16 cellular contexts compared by ENCODE assay signal in genomic region chr9:136537411-136537810, GRCh38. TPM values are rescaled to one million over a fixed set of nuclear protein-coding genes. Genes with fewer than 3 reads are reported as not detected.
A peak's percentile ranks its signal among the peaks of the same experiment; 100 is the strongest.
DNase-seq lines count a peak whose midpoint lies in the region; ATAC-seq, FAIRE-seq and TF ChIP-seq lines count a peak whose summit lies in the region.
"Had no signal": no experiment of that assay in that cellular context is flagged by ENCODE, and none has a peak within 500 bp of the region (broad histone marks: within the 10 kb centered on the region; RNA-seq: fewer than 3 reads in every experiment).

No MANE protein-coding gene starts in this region.

- TF ChIP-seq CTCF in RWPE1 (conservative IDR thresholded peaks at IDR 0.05; ENCODE audit: low read depth) (no peak), transverse colon (IDR thresholded peaks at IDR 0.05) (no peak), kidney (IDR thresholded peaks at IDR 0.05; ENCODE audit: borderline replicate concordance, extremely low read depth, insufficient read depth) (no peak)

- H3K9me3 ChIP-seq in transverse colon (no peaks in the 10 kb centered on the region), kidney (ENCODE audit: control insufficient read depth in 1 of 2, low read length in 2 of 2) (no peaks in the 10 kb centered on the region)
- H3K9me3 ChIP-seq: adrenal gland had no signal

- CTCF ChIA-PET in activated naive CD4-positive, alpha-beta T cell treated with anti-CD3 and anti-CD28 coated beads for 36 hours (lab: Charles Lee) = no interaction called here
- CTCF ChIA-PET in RWPE1 (lab: Yijun Ruan, JAX) = interaction anchor here (1.5 to 1.6 kb wide), 2 partner anchors 52 to 88 kb away, joined by 5 to 8 read pairs; no protein-coding TSS in a partner anchor

- 87 to 88% methylated on average over 3 to 7 of the region's 7 CpGs for WGBS in transverse colon (ENCODE audit: low coverage in 1 of 2), 2 donors

- no peak for FAIRE-seq in kidney (lab: Jason Lieb, UNC)

- no peak for ATAC-seq in GM21737 (IDR thresholded peaks at IDR 0.05; ENCODE audit: unreplicated experiment)

- no peaks in the 10 kb centered on the region for H3K27me3 ChIP-seq in transverse colon
- H3K27me3 ChIP-seq: adrenal gland, cardiac muscle cell had no signal

- no peak for TF ChIP-seq POLR2A in transverse colon (IDR thresholded peaks at IDR 0.05)

- H3K4me3 ChIP-seq in transverse colon = no peak overlapping the region
- no peak overlapping the region for H3K4me3 ChIP-seq in kidney (ENCODE audit: low read length in 2 of 2)
- H3K4me3 ChIP-seq: adrenal gland, cardiac muscle cell, lung had no signal

- peaks cover 73 to 93% (median 77%) of the 10 kb centered on the region in 4 donors for H3K4me1 ChIP-seq in transverse colon
- peaks cover 7 to 50% of the 10 kb centered on the region in 2 donors for H3K4me1 ChIP-seq in kidney (ENCODE audit: control insufficient read depth in 1 of 2, insufficient read depth in 1 of 2, low read depth in 1 of 2, low read length in 2 of 2)

- TF ChIP-seq EP300 in transverse colon (IDR thresholded peaks at IDR 0.05; ENCODE audit: low read depth) = no peak

- H3K27ac ChIP-seq in RWPE1 = peak overlapping the region; percentile 100
- peak overlapping the region; percentile 65 for H3K27ac ChIP-seq in epithelial cell of prostate
- H3K27ac ChIP-seq in transverse colon = peak overlapping the region in 3 of 4 donors; percentile 85 to 99 (median 93)
- H3K27ac ChIP-seq in kidney (ENCODE audit: low read depth in 2 of 2, low read length in 2 of 2) = no peak overlapping the region
- H3K27ac ChIP-seq: cardiac muscle cell had no signal

- H3K9ac ChIP-seq in kidney (ENCODE audit: low read length in 2 of 2) = no peak overlapping the region

- H3K4me3 Mint-ChIP-seq in activated naive CD4-positive, alpha-beta T cell treated with anti-CD3 and anti-CD28 coated beads, Interleukin-2, amount 50 U/mL, for 24 hours = peak overlapping the region; percentile 52
- H3K4me3 Mint-ChIP-seq in activated naive CD4-positive, alpha-beta T cell treated with anti-CD3 and anti-CD28 coated beads for 36 hours = no peak overlapping the region

- POLR2A ChIA-PET in RWPE1 (lab: Yijun Ruan, JAX; ENCODE audit: low non-redundant PET) = no interaction called here

- H3K36me3 Mint-ChIP-seq in activated naive CD4-positive, alpha-beta T cell treated with anti-CD3 and anti-CD28 coated beads, Interleukin-2, amount 50 U/mL, for 24 hours = peaks cover 4% of the 10 kb centered on the region
- H3K36me3 Mint-ChIP-seq in activated naive CD4-positive, alpha-beta T cell treated with anti-CD3 and anti-CD28 coated beads for 36 hours (ENCODE audit: low read depth) = peaks cover 28% of the 10 kb centered on the region

- H3K36me3 ChIP-seq in transverse colon (no peaks in the 10 kb centered on the region), kidney (ENCODE audit: control insufficient read depth in 1 of 2, insufficient read depth in 2 of 2, low read length in 2 of 2) (peaks cover 4 to 6% of the 10 kb centered on the region in 2 donors)
- H3K36me3 ChIP-seq: adrenal gland, cardiac muscle cell had no signal

- H3K27me3 Mint-ChIP-seq in activated naive CD4-positive, alpha-beta T cell treated with anti-CD3 and anti-CD28 coated beads, Interleukin-2, amount 50 U/mL, for 24 hours = no peaks in the 10 kb centered on the region
- H3K27me3 Mint-ChIP-seq in activated naive CD4-positive, alpha-beta T cell treated with anti-CD3 and anti-CD28 coated beads for 36 hours (ENCODE audit: low read depth) = no peaks in the 10 kb centered on the region

- no peaks in the 10 kb centered on the region for H3K9me3 Mint-ChIP-seq in activated naive CD4-positive, alpha-beta T cell treated with anti-CD3 and anti-CD28 coated beads, Interleukin-2, amount 50 U/mL, for 24 hours
- H3K9me3 Mint-ChIP-seq in activated naive CD4-positive, alpha-beta T cell treated with anti-CD3 and anti-CD28 coated beads for 36 hours = no peaks in the 10 kb centered on the region

- intact Hi-C loops in activated naive CD4-positive, alpha-beta T cell treated with anti-CD3 and anti-CD28 coated beads for 36 hours (cut with micrococcal nuclease) = loop anchor here (5.0 kb wide), 2 partner anchors 425 to 630 kb away; partner anchors contain the start of gene CAMSAP1
- intact Hi-C loops in transverse colon (cut with DNase I; ENCODE audit: low total_unique reads) = no loop called here
- intact Hi-C loops in kidney (cut with DNase I) = no loop called here

- H3K27ac Mint-ChIP-seq in activated naive CD4-positive, alpha-beta T cell treated with anti-CD3 and anti-CD28 coated beads, Interleukin-2, amount 50 U/mL, for 24 hours = peak overlapping the region; percentile 19
- no peak overlapping the region for H3K27ac Mint-ChIP-seq in activated naive CD4-positive, alpha-beta T cell treated with anti-CD3 and anti-CD28 coated beads for 36 hours

- peaks cover 66% of the 10 kb centered on the region for H3K4me1 Mint-ChIP-seq in activated naive CD4-positive, alpha-beta T cell treated with anti-CD3 and anti-CD28 coated beads, Interleukin-2, amount 50 U/mL, for 24 hours
- peaks cover 72% of the 10 kb centered on the region for H3K4me1 Mint-ChIP-seq in activated naive CD4-positive, alpha-beta T cell treated with anti-CD3 and anti-CD28 coated beads for 36 hours (ENCODE audit: low read depth)

- in situ Hi-C loops in transverse colon (cut with MboI; ENCODE audit: low pct_ligation_motif_present in 1 of 4, low pct_unique_long_range_greater_than_20kb in 1 of 4, low sequenced_read_pairs in 3 of 4) = no loop called here

- DNase-seq in activated naive CD4-positive, alpha-beta T cell treated with anti-CD3 and anti-CD28 coated beads for 36 hours = no peak
- DNase-seq in RWPE1 (ENCODE audit: low spot score) (no peak), epithelial cell of prostate (ENCODE audit: low read depth, low spot score) (no peak), transverse colon (no peak), kidney (no peak), SK-N-DZ (ENCODE audit: low spot score) (no peak)
- DNase-seq: adrenal gland, GDM1, KBM-7, NCI-H2029, NCI-H446 treated with DMSO at 0.1 percent for 48 hours, RPMI8226 had no signal

RNA-seq across cellular contexts. Expression of gene NOTCH1, which starts 8.4 kb away (rescaled TPM):
- total RNA-seq in activated naive CD4-positive, alpha-beta T cell treated with anti-CD3 and anti-CD28 coated beads for 36 hours = 10 to 100 TPM; 71.4 to 80.2 TPM
- total RNA-seq in transverse colon (100 to 1,000 TPM in 2 of 4 donors, 10 to 100 TPM in 2; 48.2 to 154 (median 98.2) TPM), kidney (77.2 TPM)
- polyA plus RNA-seq in kidney (ENCODE audit: insufficient read depth, low read depth, low replicate concordance) = 6.5 TPM
- polyA plus RNA-seq in SK-N-DZ (2014; cell fraction: cytosol; rRNA removed) = 0.20 and 0.44 TPM in 2 replicates
- 0.85 and 12.6 TPM in 2 replicates for polyA plus RNA-seq in SK-N-DZ (2014; cell fraction: nucleus; rRNA removed)

RNA-seq across cellular contexts. Expression of gene SEC16A, which starts 54.6 kb away (rescaled TPM):
- total RNA-seq in activated naive CD4-positive, alpha-beta T cell treated with anti-CD3 and anti-CD28 coated beads for 36 hours = 10 to 100 TPM; 44.1 to 47.3 TPM
- total RNA-seq in transverse colon (10 to 100 TPM; 54.1 to 75.9 (median 65.8) TPM), kidney (67.1 TPM)
- 37.0 TPM for polyA plus RNA-seq in kidney (ENCODE audit: insufficient read depth, low read depth, low replicate concordance)
- polyA plus RNA-seq in SK-N-DZ (2014; cell fraction: cytosol; rRNA removed) = 15.0 and 17.1 TPM in 2 replicates
- polyA plus RNA-seq in SK-N-DZ (2014; cell fraction: nucleus; rRNA removed) = 27.2 and 62.2 TPM in 2 replicates

Comparison
In these comparisons a context has a peak if more than half of its experiments do, and no peak if none do; other contexts are left out.
1. H3K27ac ChIP-seq: peak in RWPE1 (single experiment), epithelial cell of prostate (single experiment) and transverse colon (3 of 4); none in kidney (0 of 2).